10 cellular contexts compared by ENCODE assay signal in the genomic region with DNA sequence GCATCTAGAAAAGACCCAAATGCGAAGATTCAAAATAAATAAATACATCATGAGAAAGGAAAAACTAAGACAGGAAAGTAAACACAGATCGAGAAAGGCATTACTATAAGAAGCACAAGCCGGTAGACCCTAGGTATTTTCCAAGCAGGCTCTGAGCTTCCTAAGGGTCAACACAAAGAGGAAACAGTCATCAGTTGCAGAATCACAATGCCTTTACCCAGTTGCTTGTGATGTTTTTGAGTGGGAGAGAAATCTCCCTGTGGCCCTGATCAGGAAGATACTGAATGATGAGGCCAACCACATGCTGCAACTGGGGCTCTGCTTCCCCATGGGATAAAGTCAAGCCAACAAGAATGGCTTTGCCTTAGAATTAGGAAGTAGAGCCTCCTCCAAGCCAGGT.
DNase-seq lines count a peak whose midpoint lies in the region; ATAC-seq lines count a peak whose summit lies in the region.
"Had no signal": no experiment of that assay in that cellular context is flagged by ENCODE, and none has a peak within 500 bp of the region (broad histone marks: within the 10 kb centered on the region; RNA-seq: fewer than 3 reads in every experiment).

No MANE protein-coding gene starts in this region.

- POLR2A ChIA-PET in activated CD8-positive, alpha-beta T cell treated with anti-CD3 and anti-CD28 coated beads, Interleukin-2, amount 10 ng/mL, durations not matched to agents 7 days and 5 days (lab: Charles Lee), result no interaction called here

- H3K36me3 Mint-ChIP-seq in activated T-cell treated with anti-CD3 and anti-CD28 coated beads, Interleukin-2, amount 50 U/mL, for 72 hours (ENCODE audit: insufficient read depth in 2 of 2), result peaks cover 13 to 43% of the 10 kb centered on the region in 2 donors
- peaks cover 7% of the 10 kb centered on the region for H3K36me3 Mint-ChIP-seq in activated CD8-positive, alpha-beta T cell treated with anti-CD3 and anti-CD28 coated beads, Interleukin-2, amount 10 ng/mL, durations not matched to agents 7 days and 5 days (ENCODE audit: low read depth)

- H3K4me3 Mint-ChIP-seq in activated T-cell treated with anti-CD3 and anti-CD28 coated beads, Interleukin-2, amount 50 U/mL, for 72 hours, result peak overlapping the region; percentile 1 to 67
- no peak overlapping the region for H3K4me3 Mint-ChIP-seq in activated CD8-positive, alpha-beta T cell treated with anti-CD3 and anti-CD28 coated beads, Interleukin-2, amount 10 ng/mL, durations not matched to agents 7 days and 5 days

- CTCF ChIA-PET in activated CD8-positive, alpha-beta T cell treated with anti-CD3 and anti-CD28 coated beads, Interleukin-2, amount 10 ng/mL, durations not matched to agents 7 days and 5 days (lab: Charles Lee), result interaction anchor here (1.2 to 2.0 kb wide), 5 partner anchors 19 to 195 kb away, joined by 3 to 8 read pairs (median 4); no protein-coding TSS in a partner anchor

- no peaks in the 10 kb centered on the region for H3K27me3 Mint-ChIP-seq in activated T-cell treated with anti-CD3 and anti-CD28 coated beads, Interleukin-2, amount 50 U/mL, for 72 hours (ENCODE audit: low read depth)
- no peaks in the 10 kb centered on the region for H3K27me3 Mint-ChIP-seq in activated CD8-positive, alpha-beta T cell treated with anti-CD3 and anti-CD28 coated beads, Interleukin-2, amount 10 ng/mL, durations not matched to agents 7 days and 5 days (ENCODE audit: low read depth)

- peak overlapping the region; percentile 47 for H3K27ac Mint-ChIP-seq in activated T-cell treated with anti-CD3 and anti-CD28 coated beads, Interleukin-2, amount 50 U/mL, for 72 hours
- H3K27ac Mint-ChIP-seq in activated CD8-positive, alpha-beta T cell treated with anti-CD3 and anti-CD28 coated beads, Interleukin-2, amount 10 ng/mL, durations not matched to agents 7 days and 5 days, result peak overlapping the region; percentile 35

- no peaks in the 10 kb centered on the region for H3K9me3 Mint-ChIP-seq in activated T-cell treated with anti-CD3 and anti-CD28 coated beads, Interleukin-2, amount 50 U/mL, for 72 hours
- no peaks in the 10 kb centered on the region for H3K9me3 Mint-ChIP-seq in activated CD8-positive, alpha-beta T cell treated with anti-CD3 and anti-CD28 coated beads, Interleukin-2, amount 10 ng/mL, durations not matched to agents 7 days and 5 days (ENCODE audit: insufficient read depth)

- H3K27ac ChIP-seq in temporal lobe (ENCODE audit: low read depth, low read length), result peak overlapping the region; percentile 31
- H3K27ac ChIP-seq: breast epithelium, left lung had no signal

- DNase-seq in activated T-cell treated with anti-CD3 and anti-CD28 coated beads, Interleukin-2, amount 50 U/mL, for 72 hours, result no peak
- no peak for DNase-seq in activated T-cell treated with anti-CD3 and anti-CD28 coated beads, Interleukin-2, amount 50 U/mL, for 1 hour
- no peak for DNase-seq in activated CD8-positive, alpha-beta T cell treated with anti-CD3 and anti-CD28 coated beads, Interleukin-2, amount 10 ng/mL, durations not matched to agents 7 days and 5 days
- DNase-seq in dermis blood vessel endothelial cell (peak; percentile 53), NK-92 (lab: John Stamatoyannopoulos, UW; ENCODE audit: unreplicated experiment) (no peak)
- DNase-seq: left lung had no signal

- H3K4me1 Mint-ChIP-seq in activated T-cell treated with anti-CD3 and anti-CD28 coated beads, Interleukin-2, amount 50 U/mL, for 72 hours (ENCODE audit: low read depth), result peaks cover 38% of the 10 kb centered on the region
- peaks cover 26% of the 10 kb centered on the region for H3K4me1 Mint-ChIP-seq in activated CD8-positive, alpha-beta T cell treated with anti-CD3 and anti-CD28 coated beads, Interleukin-2, amount 10 ng/mL, durations not matched to agents 7 days and 5 days (ENCODE audit: low read depth)

- ATAC-seq in activated T-cell treated with anti-CD3 and anti-CD28 coated beads, Interleukin-2, amount 50 U/mL, for 72 hours (replicated peaks in 1 of 2), result peak in 1 of 2 donors; percentile 12
- ATAC-seq in activated CD8-positive, alpha-beta T cell treated with anti-CD3 and anti-CD28 coated beads, Interleukin-2, amount 10 ng/mL, durations not matched to agents 7 days and 5 days, result no peak
- ATAC-seq in GM19395 (IDR thresholded peaks at IDR 0.05; ENCODE audit: unreplicated experiment), result no peak
- ATAC-seq in HG02571 (IDR thresholded peaks at IDR 0.05; ENCODE audit: unreplicated experiment), result no peak
- ATAC-seq: left lung had no signal
